Comparison of ENCODE assay signal across 14 cellular contexts in genomic region chr9:121194730-121195129, GRCh38. TPM values are rescaled to one million over a fixed set of nuclear protein-coding genes. Genes with fewer than 3 reads are reported as not detected.
DNase-seq lines count a peak whose midpoint lies in the region; ATAC-seq, FAIRE-seq and TF ChIP-seq lines count a peak whose summit lies in the region.
"Had no signal": no experiment of that assay in that cellular context is flagged by ENCODE, and none has a peak within 500 bp of the region (broad histone marks: within the 10 kb centered on the region; RNA-seq: fewer than 3 reads in every experiment).

No MANE protein-coding gene starts in this region.

- ATAC-seq in stimulated activated naive CD8-positive, alpha-beta T cell treated with anti-CD3 and anti-CD28 coated beads, Interleukin-15, amount 100 ng/mL, for 72 hours: no peak
- ATAC-seq in T-cell (replicated peaks in 1 of 4) (no peak), GM18511 (IDR thresholded peaks at IDR 0.05; ENCODE audit: unreplicated experiment) (no peak), GM19351 (IDR thresholded peaks at IDR 0.05; ENCODE audit: unreplicated experiment) (no peak)

- TF ChIP-seq CTCF in keratinocyte (optimal IDR thresholded peaks at IDR 0.05 in 1 of 3, IDR thresholded peaks at IDR 0.05 in 1 of 3, conservative IDR thresholded peaks at IDR 0.05 in 1 of 3; ENCODE audit: extremely low read depth in 1 of 3, insufficient read depth in 2 of 3, low read length in 3 of 3) (no peak), glutamatergic neuron (IDR thresholded peaks at IDR 0.05; ENCODE audit: partially characterized antibody, unreplicated experiment) (no peak)

- FAIRE-seq in keratinocyte (lab: Jason Lieb, UNC): peak; percentile 43

- H3K27ac ChIP-seq in keratinocyte (ENCODE audit: control insufficient read depth, insufficient read depth, low read length): peak overlapping the region; percentile 92

- DNase-seq in stimulated activated naive CD8-positive, alpha-beta T cell treated with anti-CD3 and anti-CD28 coated beads, Interleukin-15, amount 100 ng/mL, for 72 hours: no peak
- DNase-seq in T-cell: no peak
- DNase-seq in keratinocyte (ENCODE audit: low read depth, low spot score): peak; percentile 33
- no peak for DNase-seq in stimulated activated naive CD4-positive, alpha-beta T cell treated with Interleukin-2 at 50 U/mL for 16 hours (lab: John Stamatoyannopoulos, UW)
- no peak for DNase-seq in glutamatergic neuron
- DNase-seq: activated CD4-positive, alpha-beta T cell treated with anti-CD3 and anti-CD28 coated beads, Interleukin-2, amount 50 U/mL, for 1 hour; activated naive CD4-positive, alpha-beta T cell treated with anti-CD3 and anti-CD28 coated beads, Interleukin-2, amount 10 ng/mL, durations not matched to agents 7 days and 5 days; C1 segment of cervical spinal cord; NCI-H2029 treated with DMSO at 0.1 percent for 48 hours; NK-92 treated with Interleukin-12 subunit alpha and Interleukin-12 subunit beta, amount 100 ng/mL, for 24 hours had no signal

- no peaks in the 10 kb centered on the region for H3K9me1 ChIP-seq in keratinocyte (ENCODE audit: control insufficient read depth, extremely low read depth, insufficient read depth, low read length)

- peaks cover 55% of the 10 kb centered on the region for H3K4me1 ChIP-seq in keratinocyte (ENCODE audit: control insufficient read depth, extremely low read depth, insufficient read depth, low read length)

- peak overlapping the region; percentile 99 for H3K4me2 ChIP-seq in keratinocyte (ENCODE audit: control insufficient read depth, extremely low read depth, insufficient read depth, low read depth, low read length)

- peak overlapping the region; percentile 76 for H3K27ac Mint-ChIP-seq in stimulated activated naive CD8-positive, alpha-beta T cell treated with anti-CD3 and anti-CD28 coated beads, Interleukin-15, Interleukin-2, amounts not matched to agents 100 ng/mL and 50 ng/mL, for 24 hours
- no peak overlapping the region for H3K27ac Mint-ChIP-seq in stimulated activated naive CD8-positive, alpha-beta T cell treated with anti-CD3 and anti-CD28 coated beads, Interleukin-15, amount 100 ng/mL, for 72 hours
- peak overlapping the region in 1 of 2 donors; percentile 62 for H3K27ac Mint-ChIP-seq in T-cell
- no peak overlapping the region for H3K27ac Mint-ChIP-seq in glutamatergic neuron (ENCODE audit: unreplicated experiment)

- peaks cover 9% of the 10 kb centered on the region for H4K20me1 ChIP-seq in keratinocyte (ENCODE audit: control insufficient read depth, extremely low read depth, insufficient read depth, low read length)

- dilution Hi-C loops in keratinocyte (cut with MboI; ENCODE audit: extremely low pct_ligation_motif_present, low sequenced_read_pairs): no loop called here

- peak overlapping the region in 2 of 3 experiments; percentile 57 to 91 for H3K4me3 ChIP-seq in keratinocyte (ENCODE audit: control insufficient read depth in 2 of 3, extremely low read depth in 1 of 3, insufficient read depth in 2 of 3, low read depth in 1 of 3, low read length in 3 of 3)

- peaks cover 14% of the 10 kb centered on the region for H3K36me3 Mint-ChIP-seq in stimulated activated naive CD8-positive, alpha-beta T cell treated with anti-CD3 and anti-CD28 coated beads, Interleukin-15, Interleukin-2, amounts not matched to agents 100 ng/mL and 50 ng/mL, for 24 hours (ENCODE audit: low read depth)
- peaks cover 13% of the 10 kb centered on the region for H3K36me3 Mint-ChIP-seq in T-cell
- no peaks in the 10 kb centered on the region for H3K36me3 Mint-ChIP-seq in glutamatergic neuron (ENCODE audit: unreplicated experiment)

- peak overlapping the region; percentile 72 for H3K9ac ChIP-seq in keratinocyte (ENCODE audit: control insufficient read depth, extremely low read depth, insufficient read depth, low read length)

- CTCF ChIA-PET in T-cell (lab: Charles Lee): interaction anchor here in 1 of 2 donors (1.1 kb wide), 1 partner anchor 322 kb away, joined by 3 read pairs; no protein-coding TSS in a partner anchor

- H3K27me3 ChIP-seq in keratinocyte (ENCODE audit: control insufficient read depth, extremely low read depth, insufficient read depth, low read length): no peaks in the 10 kb centered on the region

- H3K9me3 ChIP-seq in keratinocyte (ENCODE audit: control insufficient read depth, low read depth, low read length): no peaks in the 10 kb centered on the region

- no peaks in the 10 kb centered on the region for H3K27me3 Mint-ChIP-seq in stimulated activated naive CD8-positive, alpha-beta T cell treated with anti-CD3 and anti-CD28 coated beads, Interleukin-15, Interleukin-2, amounts not matched to agents 100 ng/mL and 50 ng/mL, for 24 hours
- H3K27me3 Mint-ChIP-seq in stimulated activated naive CD8-positive, alpha-beta T cell treated with anti-CD3 and anti-CD28 coated beads, Interleukin-15, amount 100 ng/mL, for 72 hours: no peaks in the 10 kb centered on the region
- H3K27me3 Mint-ChIP-seq in T-cell: no peaks in the 10 kb centered on the region
- H3K27me3 Mint-ChIP-seq in glutamatergic neuron (ENCODE audit: unreplicated experiment): no peaks in the 10 kb centered on the region
- H3K27me3 Mint-ChIP-seq: activated naive CD4-positive, alpha-beta T cell treated with anti-CD3 and anti-CD28 coated beads, Interleukin-2, amount 10 ng/mL, durations not matched to agents 7 days and 5 days; IgD-negative memory B cell had no signal

- POLR2A ChIA-PET in T-cell (lab: Charles Lee): interaction anchor here in 1 of 2 donors (0.5 to 1.0 kb wide), 2 partner anchors 68 to 1834 kb away, joined by 3 to 4 read pairs; no protein-coding TSS in a partner anchor

- peaks cover 97% of the 10 kb centered on the region for H3K79me2 ChIP-seq in keratinocyte (ENCODE audit: control insufficient read depth, insufficient read depth, low read length)

- H2AFZ ChIP-seq in keratinocyte (ENCODE audit: control insufficient read depth, low read length): no peak overlapping the region

- no peaks in the 10 kb centered on the region for H3K9me3 Mint-ChIP-seq in stimulated activated naive CD8-positive, alpha-beta T cell treated with anti-CD3 and anti-CD28 coated beads, Interleukin-15, Interleukin-2, amounts not matched to agents 100 ng/mL and 50 ng/mL, for 24 hours
- no peaks in the 10 kb centered on the region for H3K9me3 Mint-ChIP-seq in stimulated activated naive CD8-positive, alpha-beta T cell treated with anti-CD3 and anti-CD28 coated beads, Interleukin-15, amount 100 ng/mL, for 72 hours
- no peaks in the 10 kb centered on the region for H3K9me3 Mint-ChIP-seq in T-cell
- H3K9me3 Mint-ChIP-seq in glutamatergic neuron (ENCODE audit: unreplicated experiment): no peaks in the 10 kb centered on the region
- H3K9me3 Mint-ChIP-seq: activated naive CD4-positive, alpha-beta T cell treated with anti-CD3 and anti-CD28 coated beads, Interleukin-2, amount 10 ng/mL, durations not matched to agents 7 days and 5 days; IgD-negative memory B cell had no signal

- H3K36me3 ChIP-seq in keratinocyte (ENCODE audit: control insufficient read depth in 2 of 2, extremely low read depth in 1 of 2, insufficient read depth in 2 of 2, low read length in 2 of 2): peaks cover 0 to 2% of the 10 kb centered on the region in 2 experiments

- peaks cover 97% of the 10 kb centered on the region for H3K4me1 Mint-ChIP-seq in stimulated activated naive CD8-positive, alpha-beta T cell treated with anti-CD3 and anti-CD28 coated beads, Interleukin-15, Interleukin-2, amounts not matched to agents 100 ng/mL and 50 ng/mL, for 24 hours (ENCODE audit: low read depth)
- peaks cover 74% of the 10 kb centered on the region for H3K4me1 Mint-ChIP-seq in stimulated activated naive CD8-positive, alpha-beta T cell treated with anti-CD3 and anti-CD28 coated beads, Interleukin-15, amount 100 ng/mL, for 72 hours
- H3K4me1 Mint-ChIP-seq in T-cell (peaks cover 91 to 98% (median 91%) of the 10 kb centered on the region in 3 donors), glutamatergic neuron (ENCODE audit: low read depth, unreplicated experiment) (peaks cover 9% of the 10 kb centered on the region)

- H3K4me3 Mint-ChIP-seq in stimulated activated naive CD8-positive, alpha-beta T cell treated with anti-CD3 and anti-CD28 coated beads, Interleukin-15, Interleukin-2, amounts not matched to agents 100 ng/mL and 50 ng/mL, for 24 hours: no peak overlapping the region
- H3K4me3 Mint-ChIP-seq in stimulated activated naive CD8-positive, alpha-beta T cell treated with anti-CD3 and anti-CD28 coated beads, Interleukin-15, amount 100 ng/mL, for 72 hours: peak overlapping the region in 1 of 2 donors; percentile 9
- H3K4me3 Mint-ChIP-seq in T-cell (peak overlapping the region; percentile 34 to 88 (median 55)), glutamatergic neuron (ENCODE audit: unreplicated experiment) (no peak overlapping the region)
- H3K4me3 Mint-ChIP-seq: activated naive CD4-positive, alpha-beta T cell treated with anti-CD3 and anti-CD28 coated beads, Interleukin-2, amount 10 ng/mL, durations not matched to agents 7 days and 5 days had no signal

RNA-seq across cellular contexts. Expression of gene RAB14, which starts 6.9 kb away (rescaled TPM):
- total RNA-seq in T-cell (10 to 100 TPM; 42.4 to 56.6 (median 50.5) TPM), glutamatergic neuron (ENCODE audit: unreplicated experiment) (50.7 TPM)
- polyA plus RNA-seq in keratinocyte: 21.5 to 42.8 TPM (median 41.2 TPM) in 3 replicates
- polyA plus RNA-seq in keratinocyte (2011; ENCODE audit: low read depth): 77.9 TPM
- 29.5 and 51.8 TPM in 2 replicates for polyA plus RNA-seq in keratinocyte (2011; cell fraction: cytosol; rRNA removed)
- 38.9 and 55.7 TPM in 2 replicates for polyA plus RNA-seq in keratinocyte (2011; cell fraction: nucleus; rRNA removed)
- polyA plus RNA-seq in keratinocyte (2012; ENCODE audit: low replicate concordance): 43.9 and 49.5 TPM in 2 replicates
- 8.9 to 25.5 TPM (median 12.7 TPM) in 3 replicates for polyA minus RNA-seq in keratinocyte
- polyA minus RNA-seq in keratinocyte (2011; cell fraction: cytosol; rRNA and poly(A)+ RNA removed): 18.2 TPM
- polyA minus RNA-seq in keratinocyte (2011; cell fraction: nucleus; rRNA and poly(A)+ RNA removed): 13.7 and 27.1 TPM in 2 replicates

Comparison
In these comparisons a context has a peak if more than half of its experiments do, and no peak if none do; other contexts are left out.
1. H3K4me3 Mint-ChIP-seq: peak in T-cell (3 of 3); none in stimulated activated naive CD8-positive, alpha-beta T cell treated with anti-CD3 and anti-CD28 coated beads, Interleukin-15, Interleukin-2, amounts not matched to agents 100 ng/mL and 50 ng/mL, for 24 hours (single experiment) and glutamatergic neuron (single experiment).